15 cellular contexts compared by ENCODE assay signal in the genomic region with DNA sequence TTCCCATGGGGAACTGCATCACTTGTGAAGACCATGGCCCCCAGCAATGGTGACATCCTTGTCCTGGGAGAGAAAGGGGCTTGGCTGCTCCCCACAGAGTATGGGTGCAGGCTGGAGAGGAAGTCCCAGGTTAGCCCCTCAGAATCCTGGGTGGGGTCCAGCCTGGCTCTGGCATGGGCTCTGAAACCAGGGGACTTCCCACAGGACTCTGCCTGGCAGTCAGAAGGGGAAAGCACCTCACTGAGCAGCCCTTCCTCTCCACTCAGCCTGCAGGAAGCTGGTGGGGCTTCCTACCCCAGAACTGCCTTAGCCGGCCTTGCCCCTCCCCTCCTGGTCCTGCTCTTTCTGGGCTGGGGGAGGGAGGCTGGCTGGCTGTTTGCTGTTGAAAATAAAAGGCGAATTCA. TPM values are rescaled to one million over a fixed set of nuclear protein-coding genes. Genes with fewer than 3 reads are reported as not detected.
A peak's percentile ranks its signal among the peaks of the same experiment; 100 is the strongest.
DNase-seq lines count a peak whose midpoint lies in the region; ATAC-seq, FAIRE-seq and TF ChIP-seq lines count a peak whose summit lies in the region.
"Had no signal": no experiment of that assay in that cellular context is flagged by ENCODE, and none has a peak within 500 bp of the region (broad histone marks: within the 10 kb centered on the region; RNA-seq: fewer than 3 reads in every experiment).

No MANE protein-coding gene starts in this region.

- H3K27me3 ChIP-seq in H7 (ENCODE audit: control insufficient read depth, insufficient read depth, low read length) = no peaks in the 10 kb centered on the region
- H3K27me3 ChIP-seq in pancreas = no peaks in the 10 kb centered on the region
- no peaks in the 10 kb centered on the region for H3K27me3 ChIP-seq in endodermal cell (ENCODE audit: control insufficient read depth, insufficient read depth, low read length, poor library complexity, severe bottlenecking)

- intact Hi-C loops in activated T-helper 1 cell treated with anti-CD3 and anti-CD28 coated beads, Interleukin-12 subunit alpha, Interleukin-12 subunit beta, Interleukin-2, Interleukin-4 antibody, amounts not matched to agents 30 ng/mL and 10 ng/mL and 1 ng/mL, durations not matched to agents 14 hours and 24 hours and 36 hours (cut with micrococcal nuclease) = no loop called here
- intact Hi-C loops in pancreas (cut with DNase I) = no loop called here

- ATAC-seq in pancreas = peak in 1 of 4 donors; percentile 19

- H3K27me3 Mint-ChIP-seq in activated T-cell treated with anti-CD3 and anti-CD28 coated beads, Interleukin-2, amount 50 U/mL, for 24 hours = no peaks in the 10 kb centered on the region
- no peaks in the 10 kb centered on the region for H3K27me3 Mint-ChIP-seq in activated T-helper 1 cell treated with anti-CD3 and anti-CD28 coated beads, Interleukin-12 subunit alpha, Interleukin-12 subunit beta, Interleukin-2, Interleukin-4 antibody, amounts not matched to agents 30 ng/mL and 10 ng/mL and 1 ng/mL, durations not matched to agents 14 hours and 24 hours and 36 hours (ENCODE audit: insufficient read depth)
- peaks cover 18% of the 10 kb centered on the region for H3K27me3 Mint-ChIP-seq in endodermal cell (ENCODE audit: insufficient read depth)

- H3K4me3 ChIP-seq in H7 (ENCODE audit: insufficient read depth, low read depth, low read length) (no peak overlapping the region), pancreas (peak overlapping the region in 2 of 4 donors; percentile 27 to 38), endodermal cell (ENCODE audit: low read length) (no peak overlapping the region)
- H3K4me3 ChIP-seq: SJSA1, stomach had no signal

- H3K9ac ChIP-seq in endodermal cell (ENCODE audit: extremely low read depth, low read length, poor library complexity, severe bottlenecking) = no peak overlapping the region

- peak overlapping the region; percentile 37 to 80 (median 58) for H3K27ac ChIP-seq in pancreas
- H3K27ac ChIP-seq in endodermal cell (ENCODE audit: low read depth, low read length) = no peak overlapping the region
- H3K27ac ChIP-seq: SJSA1, stomach had no signal

- peak overlapping the region; percentile 29 for H3K27ac Mint-ChIP-seq in activated T-cell treated with anti-CD3 and anti-CD28 coated beads, Interleukin-2, amount 50 U/mL, for 24 hours
- H3K27ac Mint-ChIP-seq in activated T-helper 1 cell treated with anti-CD3 and anti-CD28 coated beads, Interleukin-12 subunit alpha, Interleukin-12 subunit beta, Interleukin-2, Interleukin-4 antibody, amounts not matched to agents 30 ng/mL and 10 ng/mL and 1 ng/mL, durations not matched to agents 14 hours and 24 hours and 36 hours = peak overlapping the region; percentile 82
- no peak overlapping the region for H3K27ac Mint-ChIP-seq in endodermal cell
- H3K27ac Mint-ChIP-seq: nephron had no signal

- H3K36me3 ChIP-seq in H7 (replicated peaks; ENCODE audit: control insufficient read depth, insufficient read depth, low read length) (no peaks in the 10 kb centered on the region), pancreas (no peaks in the 10 kb centered on the region), endodermal cell (ENCODE audit: control insufficient read depth, insufficient read depth, low read length) (no peaks in the 10 kb centered on the region)
- H3K36me3 ChIP-seq: SJSA1, stomach had no signal

- no peak for FAIRE-seq in pancreas (lab: Jason Lieb, UNC)
- FAIRE-seq: colon had no signal

- no peaks in the 10 kb centered on the region for H3K36me3 Mint-ChIP-seq in activated T-cell treated with anti-CD3 and anti-CD28 coated beads, Interleukin-2, amount 50 U/mL, for 24 hours (ENCODE audit: low read depth)
- peaks cover 4% of the 10 kb centered on the region for H3K36me3 Mint-ChIP-seq in activated T-helper 1 cell treated with anti-CD3 and anti-CD28 coated beads, Interleukin-12 subunit alpha, Interleukin-12 subunit beta, Interleukin-2, Interleukin-4 antibody, amounts not matched to agents 30 ng/mL and 10 ng/mL and 1 ng/mL, durations not matched to agents 14 hours and 24 hours and 36 hours (ENCODE audit: low read depth)
- H3K36me3 Mint-ChIP-seq in endodermal cell (ENCODE audit: low read depth) = no peaks in the 10 kb centered on the region

- TF ChIP-seq CTCF in pancreas (IDR thresholded peaks at IDR 0.05) (no peak), endodermal cell (conservative IDR thresholded peaks at IDR 0.05) (no peak)

- no peak for DNase-seq in activated T-cell treated with anti-CD3 and anti-CD28 coated beads, Interleukin-2, amount 50 U/mL, for 24 hours
- no peak for DNase-seq in activated T-cell treated with anti-CD3 and anti-CD28 coated beads, Interleukin-2, amount 50 U/mL, for 48 hours
- DNase-seq in H7 (peak; percentile 48), pancreas (no peak), endodermal cell (no peak), NCI-H82 (lab: John Stamatoyannopoulos, UW) (no peak), NCI-H2196 (lab: John Stamatoyannopoulos, UW; ENCODE audit: unreplicated experiment) (no peak)
- DNase-seq in activated T-helper 1 cell treated with anti-CD3 and anti-CD28 coated beads, Interleukin-12 subunit alpha, Interleukin-12 subunit beta, Interleukin-2, Interleukin-4 antibody, amounts not matched to agents 30 ng/mL and 10 ng/mL and 1 ng/mL, durations not matched to agents 14 hours and 24 hours and 36 hours (ENCODE audit: low spot score) = peak; percentile 47
- DNase-seq: hypothalamus, NCI-H2107, stomach had no signal

- peaks cover 0 to 34% (median 0%) of the 10 kb centered on the region in 3 donors for H3K4me1 ChIP-seq in pancreas
- H3K4me1 ChIP-seq in endodermal cell (ENCODE audit: control insufficient read depth, insufficient read depth, low read length) = peaks cover 4% of the 10 kb centered on the region

- H3K4me3 Mint-ChIP-seq in activated T-cell treated with anti-CD3 and anti-CD28 coated beads, Interleukin-2, amount 50 U/mL, for 24 hours = no peak overlapping the region
- peak overlapping the region; percentile 42 for H3K4me3 Mint-ChIP-seq in activated T-helper 1 cell treated with anti-CD3 and anti-CD28 coated beads, Interleukin-12 subunit alpha, Interleukin-12 subunit beta, Interleukin-2, Interleukin-4 antibody, amounts not matched to agents 30 ng/mL and 10 ng/mL and 1 ng/mL, durations not matched to agents 14 hours and 24 hours and 36 hours
- no peak overlapping the region for H3K4me3 Mint-ChIP-seq in endodermal cell
- H3K4me3 Mint-ChIP-seq: nephron had no signal

- H3K9me3 ChIP-seq in pancreas (no peaks in the 10 kb centered on the region), endodermal cell (ENCODE audit: control insufficient read depth, low read length) (peaks cover 2% of the 10 kb centered on the region)
- H3K9me3 ChIP-seq: SJSA1, stomach had no signal

- H3K9me3 Mint-ChIP-seq in activated T-cell treated with anti-CD3 and anti-CD28 coated beads, Interleukin-2, amount 50 U/mL, for 24 hours = no peaks in the 10 kb centered on the region
- no peaks in the 10 kb centered on the region for H3K9me3 Mint-ChIP-seq in activated T-helper 1 cell treated with anti-CD3 and anti-CD28 coated beads, Interleukin-12 subunit alpha, Interleukin-12 subunit beta, Interleukin-2, Interleukin-4 antibody, amounts not matched to agents 30 ng/mL and 10 ng/mL and 1 ng/mL, durations not matched to agents 14 hours and 24 hours and 36 hours
- H3K9me3 Mint-ChIP-seq in endodermal cell = no peaks in the 10 kb centered on the region
- H3K9me3 Mint-ChIP-seq: nephron had no signal

- peaks cover 14% of the 10 kb centered on the region for H3K4me1 Mint-ChIP-seq in activated T-cell treated with anti-CD3 and anti-CD28 coated beads, Interleukin-2, amount 50 U/mL, for 24 hours (ENCODE audit: low read depth)
- peaks cover 55% of the 10 kb centered on the region for H3K4me1 Mint-ChIP-seq in activated T-helper 1 cell treated with anti-CD3 and anti-CD28 coated beads, Interleukin-12 subunit alpha, Interleukin-12 subunit beta, Interleukin-2, Interleukin-4 antibody, amounts not matched to agents 30 ng/mL and 10 ng/mL and 1 ng/mL, durations not matched to agents 14 hours and 24 hours and 36 hours (ENCODE audit: low read depth)
- H3K4me1 Mint-ChIP-seq in endodermal cell = peaks cover 8% of the 10 kb centered on the region

- 47 to 63% methylated on average over 2 of the region's 2 CpGs for WGBS in pancreas, 2 donors
- WGBS in endodermal cell (ENCODE audit: insufficient coverage in 1 of 2, insufficient read length in 1 of 2), 2 experiments = 59% methylated on average over 2 of the region's 2 CpGs; no CpG with 5 or more reads in 1 of the 2 experiments

RNA-seq across cellular contexts. Expression of a gene that starts 3.7 kb away (rescaled TPM):
- total RNA-seq in H7 (2014; rRNA removed; shearing (Covaris generic)) = 0.10 TPM in 1 of 2 replicates, not detected in the other
- 0.54 and 0.75 TPM in 2 replicates for total RNA-seq in activated T-helper 1 cell treated with anti-CD3 and anti-CD28 coated beads, Interleukin-12 subunit alpha, Interleukin-12 subunit beta, Interleukin-2, Interleukin-4 antibody, amounts not matched to agents 30 ng/mL and 10 ng/mL and 1 ng/mL, durations not matched to agents 14 hours and 24 hours and 36 hours
- 10 to 100 TPM in 5 of 6 donors, 1 to 10 TPM in 1; 8.6 to 30.4 (median 13.5) TPM for total RNA-seq in pancreas
- polyA plus RNA-seq in pancreas = 10 to 100 TPM; 32.4 to 73.5 TPM
- not detected for total RNA-seq in endodermal cell
- not detected for polyA plus RNA-seq in endodermal cell (2013, experiment 1 of 2)
- polyA plus RNA-seq in endodermal cell (2013, experiment 2 of 2) = not detected
- total RNA-seq: SJSA1 had no signal
- polyA plus RNA-seq: AG04450 had no signal

RNA-seq across cellular contexts. Expression of a gene that starts 35.1 kb away (rescaled TPM):
- 20.7 and 26.7 TPM in 2 replicates for total RNA-seq in H7 (2014; rRNA removed; shearing (Covaris generic))
- 233 and 240 TPM in 2 replicates for total RNA-seq in activated T-helper 1 cell treated with anti-CD3 and anti-CD28 coated beads, Interleukin-12 subunit alpha, Interleukin-12 subunit beta, Interleukin-2, Interleukin-4 antibody, amounts not matched to agents 30 ng/mL and 10 ng/mL and 1 ng/mL, durations not matched to agents 14 hours and 24 hours and 36 hours
- 10 to 100 TPM in 1 of 6 donors, 1 to 10 TPM in 5; 3.3 to 12.0 (median 4.2) TPM for total RNA-seq in pancreas
- 10 to 100 TPM; 13.7 to 20.7 TPM for polyA plus RNA-seq in pancreas
- 1 to 10 TPM; 1.8 to 3.5 TPM for total RNA-seq in endodermal cell
- polyA plus RNA-seq in endodermal cell (2013, experiment 1 of 2) = 6.4 TPM
- 6.9 TPM for polyA plus RNA-seq in endodermal cell (2013, experiment 2 of 2)

Comparison
In these comparisons a context has a peak if more than half of its experiments do, and no peak if none do; other contexts are left out.
1. DNase-seq: peak in H7 (single experiment) and activated T-helper 1 cell treated with anti-CD3 and anti-CD28 coated beads, Interleukin-12 subunit alpha, Interleukin-12 subunit beta, Interleukin-2, Interleukin-4 antibody, amounts not matched to agents 30 ng/mL and 10 ng/mL and 1 ng/mL, durations not matched to agents 14 hours and 24 hours and 36 hours (single experiment); none in activated T-cell treated with anti-CD3 and anti-CD28 coated beads, Interleukin-2, amount 50 U/mL, for 24 hours (single experiment), activated T-cell treated with anti-CD3 and anti-CD28 coated beads, Interleukin-2, amount 50 U/mL, for 48 hours (0 of 2), pancreas (0 of 6), endodermal cell (single experiment), NCI-H82 (single experiment) and NCI-H2196 (single experiment).